ENCODE assay signal across 8 cellular contexts in the genomic region with DNA sequence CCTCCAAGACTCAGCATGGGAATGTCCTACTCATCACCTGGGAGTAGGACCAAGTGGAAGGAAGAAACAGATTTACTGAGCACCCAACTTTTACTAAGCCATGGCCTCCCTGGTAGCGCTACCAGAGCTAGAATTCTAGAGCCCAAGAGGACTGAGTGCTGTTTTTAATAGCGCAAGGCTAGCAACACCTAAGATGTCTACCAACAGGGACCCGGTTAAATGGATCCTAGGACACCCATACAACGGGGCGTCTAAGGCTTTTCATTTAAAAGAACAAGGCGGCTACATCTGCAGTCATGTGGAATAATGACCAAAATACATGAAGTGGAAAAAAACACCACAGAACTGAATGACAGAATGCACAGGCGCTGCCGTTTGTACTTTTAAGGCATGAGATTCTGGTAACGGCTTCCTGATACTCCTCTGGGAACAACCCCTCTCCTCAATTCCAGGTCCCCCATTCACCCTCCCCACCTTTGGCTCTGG. TPM values are rescaled to one million over a fixed set of nuclear protein-coding genes. Genes with fewer than 3 reads are reported as not detected.
A peak's percentile ranks its signal among the peaks of the same experiment; 100 is the strongest.
DNase-seq lines count a peak whose midpoint lies in the region; ATAC-seq and TF ChIP-seq lines count a peak whose summit lies in the region.

No MANE protein-coding gene starts in this region.

- 94% methylated on average over 9 of the region's 9 CpGs for WGBS in suprapubic skin

- H3K9ac ChIP-seq in OCI-LY3 (ENCODE audit: low read length) = peak overlapping the region; percentile 34; the same call in 1 of the 2 replicates

- peak overlapping the region; percentile 55 for H3K4me3 Mint-ChIP-seq in activated T-cell treated with anti-CD3 and anti-CD28 coated beads, Interleukin-2, amount 50 U/mL, for 24 hours

- TF ChIP-seq POLR2A in suprapubic skin (IDR thresholded peaks at IDR 0.05) = no peak

- TF ChIP-seq CTCF in OCI-LY3 (IDR thresholded peaks at IDR 0.05; ENCODE audit: low read depth, low read length) (no peak), foreskin keratinocyte (conservative IDR thresholded peaks at IDR 0.05) (no peak), suprapubic skin (IDR thresholded peaks at IDR 0.05) (no peak)

- H3K79me2 ChIP-seq in OCI-LY3 (ENCODE audit: low read length) = peaks cover 100% of the 10 kb centered on the region

- ATAC-seq in foreskin keratinocyte = peak; percentile 6

- H4K20me1 ChIP-seq in OCI-LY3 (ENCODE audit: insufficient read depth, low read length) = peaks cover 91% of the 10 kb centered on the region

- H3K27me3 ChIP-seq in OCI-LY3 (ENCODE audit: low read depth, low read length) = no peaks in the 10 kb centered on the region
- no peaks in the 10 kb centered on the region for H3K27me3 ChIP-seq in foreskin keratinocyte
- no peaks in the 10 kb centered on the region for H3K27me3 ChIP-seq in suprapubic skin

- peaks cover 72% of the 10 kb centered on the region for H3K36me3 Mint-ChIP-seq in activated T-cell treated with anti-CD3 and anti-CD28 coated beads, Interleukin-2, amount 50 U/mL, for 24 hours (ENCODE audit: low read depth)

- DNase-seq in activated T-cell treated with anti-CD3 and anti-CD28 coated beads, Interleukin-2, amount 50 U/mL, for 24 hours = no peak
- DNase-seq in activated T-cell treated with anti-CD3 and anti-CD28 coated beads, Interleukin-2, amount 50 U/mL, for 1 hour = no peak
- no peak for DNase-seq in foreskin keratinocyte
- no peak for DNase-seq in suprapubic skin (ENCODE audit: low spot score in 2 of 2)
- no peak for DNase-seq in GDM1 (lab: John Stamatoyannopoulos, UW)
- no peak for DNase-seq in stimulated activated naive CD4-positive, alpha-beta T cell (lab: John Stamatoyannopoulos, UW)
- no peak for DNase-seq in mesenteric fat pad (ENCODE audit: low spot score)

- H3K9me3 Mint-ChIP-seq in activated T-cell treated with anti-CD3 and anti-CD28 coated beads, Interleukin-2, amount 50 U/mL, for 24 hours = no peaks in the 10 kb centered on the region

- H3K27me3 Mint-ChIP-seq in activated T-cell treated with anti-CD3 and anti-CD28 coated beads, Interleukin-2, amount 50 U/mL, for 24 hours = no peaks in the 10 kb centered on the region

- H2AFZ ChIP-seq in OCI-LY3 (ENCODE audit: low read depth, low read length) = no peak overlapping the region

- peak overlapping the region; percentile 99 for H3K4me2 ChIP-seq in OCI-LY3 (ENCODE audit: low read length)

- peak overlapping the region; percentile 88 for H3K27ac Mint-ChIP-seq in activated T-cell treated with anti-CD3 and anti-CD28 coated beads, Interleukin-2, amount 50 U/mL, for 24 hours

- H3K36me3 ChIP-seq in OCI-LY3 (replicated peaks; ENCODE audit: low read depth, low read length) (peaks cover 45% of the 10 kb centered on the region), suprapubic skin (no peaks in the 10 kb centered on the region)

- H3K9me3 ChIP-seq in OCI-LY3 (ENCODE audit: insufficient read depth, low read length) (no peaks in the 10 kb centered on the region), suprapubic skin (no peaks in the 10 kb centered on the region)

- H3K4me3 ChIP-seq in OCI-LY3 (ENCODE audit: low read length) (peak overlapping the region; percentile 76), suprapubic skin (no peak overlapping the region)

- H3K27ac ChIP-seq in OCI-LY3 (ENCODE audit: low read length) (peak overlapping the region; percentile 79), foreskin keratinocyte (no peak overlapping the region), suprapubic skin (peak overlapping the region; percentile 79)

- no peak for TF ChIP-seq EP300 in suprapubic skin (IDR thresholded peaks at IDR 0.05)

- peaks cover 80% of the 10 kb centered on the region for H3K4me1 Mint-ChIP-seq in activated T-cell treated with anti-CD3 and anti-CD28 coated beads, Interleukin-2, amount 50 U/mL, for 24 hours (ENCODE audit: low read depth)

- H3K4me1 ChIP-seq in OCI-LY3 (ENCODE audit: low read length) = peaks cover 50% of the 10 kb centered on the region
- H3K4me1 ChIP-seq in foreskin keratinocyte = peaks cover 27% of the 10 kb centered on the region
- H3K4me1 ChIP-seq in suprapubic skin = peaks cover 79% of the 10 kb centered on the region

RNA-seq across cellular contexts. Expression of a gene that starts 5.1 kb away (rescaled TPM):
- total RNA-seq in foreskin keratinocyte (34.0 and 34.6 TPM in 2 replicates), suprapubic skin (100 to 1,000 TPM in 1 of 4 donors, 10 to 100 TPM in 3; 44.1 to 117 (median 53.4) TPM), mesenteric fat pad (65.7 TPM)
- 16.5 and 17.5 TPM in 2 replicates for polyA plus RNA-seq in foreskin keratinocyte

RNA-seq across cellular contexts. Expression of a gene that starts 51.9 kb away (rescaled TPM):
- 30.5 and 39.1 TPM in 2 replicates for total RNA-seq in foreskin keratinocyte
- 25.3 and 28.8 TPM in 2 replicates for polyA plus RNA-seq in foreskin keratinocyte
- total RNA-seq in suprapubic skin = 10 to 100 TPM; 24.1 to 37.2 (median 36.6) TPM
- total RNA-seq in mesenteric fat pad = 14.4 TPM

RNA-seq across cellular contexts. Expression of a gene that starts 52.2 kb away (rescaled TPM):
- total RNA-seq in foreskin keratinocyte (15.9 and 17.0 TPM in 2 replicates), suprapubic skin (10 to 100 TPM; 16.3 to 73.7 (median 24.6) TPM), mesenteric fat pad (20.4 TPM)
- 13.2 and 13.5 TPM in 2 replicates for polyA plus RNA-seq in foreskin keratinocyte

RNA-seq across cellular contexts. Expression of a gene that starts 52.3 kb away (rescaled TPM):
- 36.8 and 40.0 TPM in 2 replicates for total RNA-seq in foreskin keratinocyte
- 19.1 and 20.7 TPM in 2 replicates for polyA plus RNA-seq in foreskin keratinocyte
- total RNA-seq in suprapubic skin = 10 to 100 TPM; 26.5 to 48.1 (median 39.4) TPM
- total RNA-seq in mesenteric fat pad = 48.1 TPM
